In genomic region chr2:41344529-41344928, GRCh38 we compare ENCODE assay signal across 24 cellular contexts.
DNase-seq lines count a peak whose midpoint lies in the region; FAIRE-seq and TF ChIP-seq lines count a peak whose summit lies in the region.
"Had no signal": no experiment of that assay in that cellular context is flagged by ENCODE, and none has a peak within 500 bp of the region (broad histone marks: within the 10 kb centered on the region; RNA-seq: fewer than 3 reads in every experiment).

No MANE protein-coding gene starts in this region.

- H3K9me2 ChIP-seq in neural cell (ENCODE audit: insufficient read depth, low read length) = no peaks in the 10 kb centered on the region

- H4K20me1 ChIP-seq in neural cell (ENCODE audit: insufficient read depth) = no peaks in the 10 kb centered on the region
- H4K20me1 ChIP-seq: BLaER1 treated with 17β-estradiol and CSF1 and Interleukin-3, amounts not matched to agents 10 nM and 100 nM had no signal

- H3K36me3 ChIP-seq in neural cell (ENCODE audit: insufficient read depth, low read length) = no peaks in the 10 kb centered on the region
- H3K36me3 ChIP-seq: BLaER1 treated with 17β-estradiol and CSF1 and Interleukin-3, amounts not matched to agents 10 nM and 100 nM had no signal

- peak overlapping the region; percentile 50 for H3K27ac ChIP-seq in neural cell (ENCODE audit: low read length)
- H3K27ac ChIP-seq: 22Rv1; A549; BLaER1 treated with 17β-estradiol and CSF1 and Interleukin-3, amounts not matched to agents 10 nM and 100 nM; C4-2B had no signal

- no peak for TF ChIP-seq RAD21 in neural cell (conservative IDR thresholded peaks at IDR 0.05)

- H3K79me2 ChIP-seq in neural cell (replicated peaks; ENCODE audit: insufficient read depth, low read length) = no peaks in the 10 kb centered on the region

- no peaks in the 10 kb centered on the region for H3K27me3 ChIP-seq in neural cell (ENCODE audit: insufficient read depth, low read depth, low read length)
- H3K27me3 ChIP-seq: BLaER1 treated with 17β-estradiol and CSF1 and Interleukin-3, amounts not matched to agents 10 nM and 100 nM had no signal

- no peak overlapping the region for H3K9ac ChIP-seq in neural cell (ENCODE audit: low read length)
- H3K9ac ChIP-seq: BLaER1 treated with 17β-estradiol and CSF1 and Interleukin-3, amounts not matched to agents 10 nM and 100 nM had no signal

- DNase-seq in NCI-H82 (lab: John Stamatoyannopoulos, UW) = peak; percentile 30
- DNase-seq in NCI-H82 treated with DMSO at 0.1 percent for 48 hours (lab: John Stamatoyannopoulos, UW; ENCODE audit: unreplicated experiment) = no peak
- no peak for DNase-seq in D721Med (ENCODE audit: insufficient read length, low spot score)
- DNase-seq in NCI-H1930 (lab: John Stamatoyannopoulos, UW) = no peak
- DNase-seq: AML-193; Caco-2; Calu3; CD4-positive, alpha-beta T cell; CD8-positive, alpha-beta T cell; DMS 273 treated with DMSO at 0.1 percent for 48 hours; DMS153; DMS53; DMS79; DND-41; EL; GDM1 had no signal

- TF ChIP-seq CTCF in D721Med (IDR thresholded peaks at IDR 0.05; ENCODE audit: insufficient read depth, missing control alignments) (no peak), neural cell (IDR thresholded peaks at IDR 0.05; ENCODE audit: poor library complexity, severe bottlenecking) (no peak)

- H3F3A ChIP-seq in neural cell (ENCODE audit: insufficient read depth, low read length, poor library complexity, severe bottlenecking) = no peaks in the 10 kb centered on the region

- no peaks in the 10 kb centered on the region for H3K9me3 ChIP-seq in neural cell (ENCODE audit: low read length)
- H3K9me3 ChIP-seq: A549; BLaER1 treated with 17β-estradiol and CSF1 and Interleukin-3, amounts not matched to agents 10 nM and 100 nM; Caco-2 had no signal

- H3K4me2 ChIP-seq in neural cell (ENCODE audit: low read length) = no peak overlapping the region
- H3K4me2 ChIP-seq: A549; BLaER1 treated with 17β-estradiol and CSF1 and Interleukin-3, amounts not matched to agents 10 nM and 100 nM had no signal

- TF ChIP-seq EP300 in neural cell (conservative IDR thresholded peaks at IDR 0.05; ENCODE audit: poor library complexity, severe bottlenecking) = peak; percentile 92

- H2AFZ ChIP-seq in neural cell (ENCODE audit: low read depth, low read length) = no peak overlapping the region

- FAIRE-seq in D721Med (lab: Jason Lieb, UNC) = peak; percentile 74
- FAIRE-seq: A549, GM12878, GM12892, GM18507 had no signal

- no peak overlapping the region for H3K4me3 ChIP-seq in neural cell (ENCODE audit: low read length)
- H3K4me3 ChIP-seq: A549; BLaER1 treated with 17β-estradiol and CSF1 and Interleukin-3, amounts not matched to agents 10 nM and 100 nM; GM12878 had no signal

TF ChIP-seq in neural cell, 6 proteins besides CTCF, POLR2A, EP300 and RAD21:
- TF ChIP-seq POLR2AphosphoS5 (IDR thresholded peaks at IDR 0.05) (peak; percentile 67), MXI1 (conservative IDR thresholded peaks at IDR 0.05; ENCODE audit: poor library complexity, severe bottlenecking) (no peak), SMC3 (conservative IDR thresholded peaks at IDR 0.05; ENCODE audit: poor library complexity) (no peak), REST (IDR thresholded peaks at IDR 0.05; ENCODE audit: borderline replicate concordance) (peak; percentile 64), EZH2 (IDR thresholded peaks at IDR 0.05; ENCODE audit: borderline replicate concordance, insufficient read depth, low read length, poor library complexity, severe bottlenecking) (no peak), TAF1 (IDR thresholded peaks at IDR 0.05; ENCODE audit: low read depth) (no peak)
